In genomic region chr16:8868272-8869211, GRCh38 we compare ENCODE assay signal across 8 cellular contexts. TPM values are rescaled to one million over a fixed set of nuclear protein-coding genes. Genes with fewer than 3 reads are reported as not detected.
DNase-seq lines count a peak whose midpoint lies in the region; ATAC-seq, FAIRE-seq and TF ChIP-seq lines count a peak whose summit lies in the region.

CARHSP1 (minus strand) TSS chr16:8869006; CDS start chr16:8859328, 9,678 bp downstream.

- H4K20me1 ChIP-seq in OCI-LY3 (ENCODE audit: insufficient read depth, low read length): peaks cover 39% of the 10 kb centered on the region

- peak within 1 kb of the TSS; percentile 84 for H3K4me3 ChIP-seq in OCI-LY3 (ENCODE audit: low read length)
- H3K4me3 ChIP-seq in epithelial cell of esophagus (ENCODE audit: low read length): peak within 1 kb of the TSS; percentile 68

- peak within 1 kb of the TSS; percentile 86 for H2AFZ ChIP-seq in OCI-LY3 (ENCODE audit: low read depth, low read length)

- peak within 1 kb of the TSS; percentile 93 for H3K4me2 ChIP-seq in OCI-LY3 (ENCODE audit: low read length)

- H3K4me1 ChIP-seq in OCI-LY3 (ENCODE audit: low read length): peaks cover 24% of the 10 kb centered on the region

- no peak for FAIRE-seq in D721Med (lab: Jason Lieb, UNC)

- no peaks in the 10 kb centered on the region for H3K27me3 ChIP-seq in OCI-LY3 (ENCODE audit: low read depth, low read length)

- TF ChIP-seq CTCF in D721Med (IDR thresholded peaks at IDR 0.05; ENCODE audit: insufficient read depth, missing control alignments) (no peak), OCI-LY3 (IDR thresholded peaks at IDR 0.05; ENCODE audit: low read depth, low read length) (no peak), epithelial cell of esophagus (IDR thresholded peaks at IDR 0.05; ENCODE audit: insufficient read depth, low read depth, low read length, missing control alignments) (no peak)

- peak; percentile 55 for ATAC-seq in GM21526 (IDR thresholded peaks at IDR 0.05; ENCODE audit: low FRiP score, unreplicated experiment)

- no peaks in the 10 kb centered on the region for H3K36me3 ChIP-seq in OCI-LY3 (replicated peaks; ENCODE audit: low read depth, low read length)

- H3K27ac ChIP-seq in OCI-LY3 (ENCODE audit: low read length): peak within 1 kb of the TSS; percentile 54

- peak within 1 kb of the TSS; percentile 69 for H3K9ac ChIP-seq in OCI-LY3 (ENCODE audit: low read length)

- H3K9me3 ChIP-seq in OCI-LY3 (ENCODE audit: insufficient read depth, low read length): no peaks in the 10 kb centered on the region

- peak; percentile 94 for DNase-seq in D721Med (ENCODE audit: insufficient read length, low spot score)
- peak; percentile 92 for DNase-seq in HuH-7.5 (ENCODE audit: low spot score)
- peak; percentile 68 for DNase-seq in activated T-cell treated with anti-CD3 and anti-CD28 coated beads for 24 hours (ENCODE audit: low read depth)
- DNase-seq in epithelial cell of esophagus (ENCODE audit: low read depth): peak; percentile 92
- peak; percentile 74 for DNase-seq in mucosa of gallbladder (ENCODE audit: low spot score)
- DNase-seq in stimulated activated CD8-positive, alpha-beta memory T cell treated with anti-CD3 and anti-CD28 coated beads, Interleukin-4, amount 100 ng/mL, for 48 hours: peak; percentile 86

- H3K79me2 ChIP-seq in OCI-LY3 (ENCODE audit: low read length): peaks cover 43% of the 10 kb centered on the region

RNA-seq across cellular contexts. Expression of gene CARHSP1, which starts in this region (rescaled TPM):
- 68.8 TPM for total RNA-seq in mucosa of gallbladder

Comparison
In these comparisons a context has a peak if more than half of its experiments do, and no peak if none do; other contexts are left out.
1. Peak in every context shown above with its lines: DNase-seq, ATAC-seq, H3K4me3 ChIP-seq and H3K27ac ChIP-seq.